In the genomic region with DNA sequence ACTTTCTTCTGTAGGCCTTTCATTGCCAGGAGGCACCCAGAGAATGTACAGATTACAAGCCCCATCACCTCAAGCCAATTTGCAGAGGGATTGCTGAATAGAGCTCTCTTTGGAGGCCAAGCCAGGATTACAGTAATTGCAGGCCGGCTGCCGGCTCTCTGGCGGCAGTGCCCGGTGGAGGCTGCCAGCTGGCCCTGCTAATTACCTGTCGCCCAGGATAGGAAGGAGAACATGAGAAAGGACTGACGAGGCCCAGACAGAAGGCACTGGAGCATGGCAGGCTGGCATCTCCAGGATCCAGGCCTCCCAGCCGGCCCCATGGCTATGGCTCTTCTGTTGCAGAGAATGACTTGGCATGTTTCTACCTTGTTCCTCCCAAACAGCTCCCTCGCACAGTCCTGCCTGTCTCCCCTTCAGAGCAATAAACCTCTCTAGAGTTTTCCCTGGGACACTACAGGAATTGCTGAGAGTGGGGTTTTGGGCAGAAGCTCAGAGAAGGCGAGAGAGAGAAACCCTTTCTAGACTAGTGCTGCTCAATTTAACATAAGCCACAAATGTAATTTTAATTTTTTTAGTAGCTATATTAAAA, we compare ENCODE assay signal across 1 cellular context.
TF ChIP-seq lines count a peak whose summit lies in the region.

No MANE protein-coding gene starts in this region.

TF ChIP-seq in K562, 482 proteins besides CTCF, POLR2A, EP300 and RAD21 (continued from another document):
- TF ChIP-seq, protein P1, sequence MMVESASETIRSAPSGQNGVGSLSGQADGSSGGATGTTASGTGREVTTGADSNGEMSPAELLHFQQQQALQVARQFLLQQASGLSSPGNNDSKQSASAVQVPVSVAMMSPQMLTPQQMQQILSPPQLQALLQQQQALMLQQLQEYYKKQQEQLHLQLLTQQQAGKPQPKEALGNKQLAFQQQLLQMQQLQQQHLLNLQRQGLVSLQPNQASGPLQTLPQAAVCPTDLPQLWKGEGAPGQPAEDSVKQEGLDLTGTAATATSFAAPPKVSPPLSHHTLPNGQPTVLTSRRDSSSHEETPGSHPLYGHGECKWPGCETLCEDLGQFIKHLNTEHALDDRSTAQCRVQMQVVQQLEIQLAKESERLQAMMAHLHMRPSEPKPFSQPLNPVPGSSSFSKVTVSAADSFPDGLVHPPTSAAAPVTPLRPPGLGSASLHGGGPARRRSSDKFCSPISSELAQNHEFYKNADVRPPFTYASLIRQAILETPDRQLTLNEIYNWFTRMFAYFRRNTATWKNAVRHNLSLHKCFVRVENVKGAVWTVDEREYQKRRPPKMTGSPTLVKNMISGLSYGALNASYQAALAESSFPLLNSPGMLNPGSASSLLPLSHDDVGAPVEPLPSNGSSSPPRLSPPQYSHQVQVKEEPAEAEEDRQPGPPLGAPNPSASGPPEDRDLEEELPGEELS (CRISPR knock-in tag; IDR thresholded peaks at IDR 0.05; ENCODE audit: borderline replicate concordance) = no peak
- peak; percentile 87 for TF ChIP-seq ZNF766 (CRISPR knock-in tag; conservative IDR thresholded peaks at IDR 0.05)
- TF ChIP-seq, protein P2, sequence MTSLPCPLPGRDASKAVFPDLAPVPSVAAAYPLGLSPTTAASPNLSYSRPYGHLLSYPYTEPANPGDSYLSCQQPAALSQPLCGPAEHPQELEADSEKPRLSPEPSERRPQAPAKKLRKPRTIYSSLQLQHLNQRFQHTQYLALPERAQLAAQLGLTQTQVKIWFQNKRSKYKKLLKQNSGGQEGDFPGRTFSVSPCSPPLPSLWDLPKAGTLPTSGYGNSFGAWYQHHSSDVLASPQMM (CRISPR knock-in tag; IDR thresholded peaks at IDR 0.05) = no peak
